8 cellular contexts compared by ENCODE assay signal in genomic region chr2:105114551-105114950, GRCh38.
A peak's percentile ranks its signal among the peaks of the same experiment; 100 is the strongest.
DNase-seq lines count a peak whose midpoint lies in the region; ATAC-seq and TF ChIP-seq lines count a peak whose summit lies in the region.

No MANE protein-coding gene starts in this region.

- H3K9me2 ChIP-seq in hepatocyte (replicated peaks; ENCODE audit: insufficient read depth) = no peaks in the 10 kb centered on the region

- no peak overlapping the region for H3K27ac ChIP-seq in hepatocyte

- H3K36me3 ChIP-seq in H7 (replicated peaks; ENCODE audit: control insufficient read depth, insufficient read depth, low read length) = no peaks in the 10 kb centered on the region
- H3K36me3 ChIP-seq in hepatocyte (replicated peaks; ENCODE audit: insufficient read depth, low read depth) = no peaks in the 10 kb centered on the region

- H3K4me3 ChIP-seq in H7 (ENCODE audit: insufficient read depth, low read depth, low read length) (no peak overlapping the region), hepatocyte (no peak overlapping the region)

- no peak overlapping the region for H3K4me2 ChIP-seq in hepatocyte

- H3K9me3 ChIP-seq in hepatocyte (ENCODE audit: low read depth) = no peaks in the 10 kb centered on the region

- H3K27me3 ChIP-seq in H7 (ENCODE audit: control insufficient read depth, insufficient read depth, low read length) (no peaks in the 10 kb centered on the region), hepatocyte (no peaks in the 10 kb centered on the region)

- DNase-seq in D341Med (ENCODE audit: low spot score) (peak; percentile 63), H7 (peak; percentile 71), NCI-H2196 (lab: John Stamatoyannopoulos, UW; ENCODE audit: unreplicated experiment) (peak; percentile 46), amniotic epithelial cell (ENCODE audit: low read depth) (peak; percentile 71), hepatocyte (ENCODE audit: low spot score) (peak; percentile 72), superior temporal gyrus (ENCODE audit: extremely low spot score) (peak; percentile 85)
- no peak for DNase-seq in activated CD4-positive, CD25-positive, alpha-beta regulatory T cell (lab: John Stamatoyannopoulos, UW)

- ATAC-seq in HG02610 (IDR thresholded peaks at IDR 0.05; ENCODE audit: unreplicated experiment) = no peak

- no peaks in the 10 kb centered on the region for H4K20me1 ChIP-seq in hepatocyte (ENCODE audit: insufficient read depth, poor library complexity, severe bottlenecking)

- H2AFZ ChIP-seq in hepatocyte = no peak overlapping the region

- TF ChIP-seq CTCF in hepatocyte (IDR thresholded peaks at IDR 0.05; ENCODE audit: poor library complexity) = peak; percentile 81

- WGBS in hepatocyte (ENCODE audit: low lambda C conversion rate, missing lambda C conversion rate) = 24% methylated on average over 4 of the region's 4 CpGs

- no peaks in the 10 kb centered on the region for H3K4me1 ChIP-seq in hepatocyte (ENCODE audit: insufficient read depth)

- no peaks in the 10 kb centered on the region for H3K79me2 ChIP-seq in hepatocyte

Comparison
In these comparisons a context has a peak if more than half of its experiments do, and no peak if none do; other contexts are left out.
1. DNase-seq: peak in D341Med (single experiment), H7 (single experiment), NCI-H2196 (single experiment), amniotic epithelial cell (single experiment), hepatocyte (single experiment) and superior temporal gyrus (single experiment); none in activated CD4-positive, CD25-positive, alpha-beta regulatory T cell (0 of 4).